In genomic region chr20:43650997-43651525, GRCh38 we compare ENCODE assay signal across 25 cellular contexts. TPM values are rescaled to one million over a fixed set of nuclear protein-coding genes. Genes with fewer than 3 reads are reported as not detected.
"Had no signal": no experiment of that assay in that cellular context is flagged by ENCODE, and none has a peak within 500 bp of the region (broad histone marks: within the 10 kb centered on the region; RNA-seq: fewer than 3 reads in every experiment).

No MANE protein-coding gene starts in this region.

- H3K27ac ChIP-seq: coronary artery, esophagus squamous epithelium, heart right ventricle, left ventricle myocardium inferior, lower lobe of right lung, neutrophil, transverse colon had no signal

- H3K9me3 Mint-ChIP-seq: central memory CD8-positive, alpha-beta T cell; natural killer cell; stimulated activated memory B cell treated with anti-CD40 and anti-IgM and Interleukin-4, amounts not matched to agents 10 μg/mL and 1 μg/mL and 100 μg/mL, for 72 hours; stimulated activated naive CD8-positive, alpha-beta T cell treated with anti-CD3 and anti-CD28 coated beads, Interleukin-15, Interleukin-2, amounts not matched to agents 100 ng/mL and 50 ng/mL, for 24 hours had no signal

- H3K4me3 ChIP-seq: coronary artery, esophagus squamous epithelium, heart right ventricle, left ventricle myocardium inferior, lower lobe of right lung, pancreas, transverse colon had no signal

- ATAC-seq: heart right ventricle; left cardiac atrium; lower lobe of right lung; natural killer cell; pancreas; sciatic nerve; stimulated activated memory B cell treated with anti-CD40 and anti-IgM and Interleukin-4, amounts not matched to agents 10 μg/mL and 1 μg/mL and 100 μg/mL, for 72 hours had no signal

- FAIRE-seq: endometrium, islet of Langerhans, pancreas had no signal

- H3K9me3 ChIP-seq: esophagus squamous epithelium, heart right ventricle, left ventricle myocardium inferior, lower lobe of right lung, neutrophil, pancreas, transverse colon had no signal

- H3K36me3 Mint-ChIP-seq: natural killer cell had no signal

- H3K4me1 ChIP-seq: esophagus squamous epithelium, heart right ventricle, left ventricle myocardium inferior, lower lobe of right lung had no signal

- H3K4me3 Mint-ChIP-seq: central memory CD8-positive, alpha-beta T cell; natural killer cell; stimulated activated memory B cell treated with anti-CD40 and anti-IgM and Interleukin-4, amounts not matched to agents 10 μg/mL and 1 μg/mL and 100 μg/mL, for 72 hours; stimulated activated naive CD8-positive, alpha-beta T cell treated with anti-CD3 and anti-CD28 coated beads, Interleukin-15, Interleukin-2, amounts not matched to agents 100 ng/mL and 50 ng/mL, for 24 hours had no signal

- H3K27me3 Mint-ChIP-seq: central memory CD8-positive, alpha-beta T cell; progenitor cell of endocrine pancreas; stimulated activated memory B cell treated with anti-CD40 and anti-IgM and Interleukin-4, amounts not matched to agents 10 μg/mL and 1 μg/mL and 100 μg/mL, for 72 hours; stimulated activated naive CD8-positive, alpha-beta T cell treated with anti-CD3 and anti-CD28 coated beads, Interleukin-15, Interleukin-2, amounts not matched to agents 100 ng/mL and 50 ng/mL, for 24 hours had no signal

- H3K4me1 Mint-ChIP-seq: central memory CD8-positive, alpha-beta T cell; natural killer cell had no signal

- H3K27ac Mint-ChIP-seq: natural killer cell; stimulated activated memory B cell treated with anti-CD40 and anti-IgM and Interleukin-4, amounts not matched to agents 10 μg/mL and 1 μg/mL and 100 μg/mL, for 72 hours; stimulated activated naive CD8-positive, alpha-beta T cell treated with anti-CD3 and anti-CD28 coated beads, Interleukin-15, Interleukin-2, amounts not matched to agents 100 ng/mL and 50 ng/mL, for 24 hours had no signal

- DNase-seq: dermis blood vessel endothelial cell; effector memory CD4-positive, alpha-beta T cell; erythroblast; esophagus squamous epithelium; foreskin melanocyte; glutamatergic neuron; heart right ventricle; hippocampal formation; left cardiac atrium; left ventricle myocardium inferior; lower lobe of right lung; natural killer cell; pancreas; stimulated activated CD4-positive, alpha-beta T cell treated with anti-CD3 and anti-CD28 coated beads, Interleukin-4, amount 100 ng/mL, for 4 hours; transverse colon had no signal

- H3K27me3 ChIP-seq: esophagus squamous epithelium, heart right ventricle, neutrophil, pancreas, transverse colon had no signal

RNA-seq across cellular contexts. Expression of gene MYBL2, which starts 15.9 kb away (rescaled TPM):
- polyA plus RNA-seq: neural cell had no signal
